21 cellular contexts compared by ENCODE assay signal in the genomic region with DNA sequence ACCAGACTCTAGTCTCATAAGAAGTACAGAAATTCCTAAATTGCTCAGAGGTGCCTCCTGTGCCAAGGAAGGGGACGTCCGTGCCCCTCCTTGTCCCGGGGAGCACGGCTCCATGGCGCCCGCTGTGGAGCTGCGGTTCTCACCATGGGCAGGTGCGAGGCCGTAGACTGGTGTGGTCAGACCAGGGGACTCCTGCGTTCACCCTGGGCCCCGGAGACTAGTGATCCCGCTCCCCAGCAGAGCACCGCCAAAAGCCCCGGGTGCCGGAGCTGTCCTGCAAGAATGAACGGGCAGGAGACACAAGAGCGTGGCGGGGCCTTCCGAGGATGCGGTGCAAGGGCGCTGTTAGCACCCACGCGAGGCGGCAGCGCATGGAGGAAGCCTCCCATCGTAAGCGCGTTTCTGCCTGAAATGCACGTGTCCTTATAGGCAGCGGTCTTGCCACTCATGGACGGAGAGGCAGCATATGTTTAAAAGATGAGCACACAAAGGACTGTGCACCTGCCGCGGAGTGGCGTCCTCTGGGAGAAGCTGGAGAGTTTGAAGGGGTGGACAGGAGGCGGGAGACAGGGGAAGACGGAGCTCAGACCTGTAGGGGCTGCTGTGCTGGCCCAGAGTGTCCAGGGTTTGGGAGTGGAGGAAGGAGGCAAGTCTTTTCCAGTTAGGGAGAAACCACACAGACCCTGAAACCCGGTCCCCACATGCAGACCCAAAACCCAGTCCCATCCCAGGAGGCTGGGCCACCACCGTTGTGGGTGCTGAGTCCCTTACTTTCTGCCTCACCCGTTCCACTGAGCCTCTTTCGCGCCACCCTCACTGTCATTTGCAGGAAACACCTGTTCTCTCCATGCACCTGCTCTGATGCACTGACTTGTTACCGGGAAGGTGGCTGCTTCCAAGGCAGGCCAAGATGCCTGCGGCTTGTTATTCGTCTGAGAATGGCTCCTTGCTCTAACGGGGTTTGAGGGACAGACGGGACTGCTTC. TPM values are rescaled to one million over a fixed set of nuclear protein-coding genes. Genes with fewer than 3 reads are reported as not detected.
DNase-seq lines count a peak whose midpoint lies in the region; ATAC-seq, FAIRE-seq and TF ChIP-seq lines count a peak whose summit lies in the region.
"Had no signal": no experiment of that assay in that cellular context is flagged by ENCODE, and none has a peak within 500 bp of the region (broad histone marks: within the 10 kb centered on the region; RNA-seq: fewer than 3 reads in every experiment).

No MANE protein-coding gene starts in this region.

- intact Hi-C loops in upper lobe of right lung (cut with DNase I), result no loop called here

- H3K4me3 Mint-ChIP-seq in astrocyte (ENCODE audit: unreplicated experiment), result no peak overlapping the region
- H3K4me3 Mint-ChIP-seq: activated CD8-positive, alpha-beta T cell treated with anti-CD3 and anti-CD28 coated beads for 36 hours; activated naive CD8-positive, alpha-beta T cell treated with anti-CD3 and anti-CD28 coated beads, Interleukin-2, amount 10 ng/mL, durations not matched to agents 7 days and 5 days; activated T-cell treated with anti-CD3 and anti-CD28 coated beads, Interleukin-2, amount 50 U/mL, for 72 hours; T-helper 17 cell had no signal

- H3K4me1 Mint-ChIP-seq in astrocyte (ENCODE audit: low read depth, unreplicated experiment), result peaks cover 16% of the 10 kb centered on the region
- H3K4me1 Mint-ChIP-seq: H9 had no signal

- H3K4me1 ChIP-seq in astrocyte (ENCODE audit: insufficient read depth, low read length) (peaks cover 9% of the 10 kb centered on the region), upper lobe of right lung (peaks cover 16% of the 10 kb centered on the region)
- H3K4me1 ChIP-seq: foreskin keratinocyte, psoas muscle had no signal

- no peak overlapping the region for H3K4me3 ChIP-seq in astrocyte (ENCODE audit: insufficient read depth, low read depth, low read length)
- H3K4me3 ChIP-seq in upper lobe of right lung, result no peak overlapping the region
- H3K4me3 ChIP-seq: psoas muscle, SJSA1 had no signal

- peaks cover 2% of the 10 kb centered on the region for H3K36me3 Mint-ChIP-seq in astrocyte (ENCODE audit: low read depth, unreplicated experiment)
- H3K36me3 Mint-ChIP-seq: activated naive CD8-positive, alpha-beta T cell treated with anti-CD3 and anti-CD28 coated beads, Interleukin-2, amount 10 ng/mL, durations not matched to agents 7 days and 5 days had no signal

- FAIRE-seq in astrocyte (lab: Jason Lieb, UNC), result no peak

- peaks cover 7% of the 10 kb centered on the region for H3K9me3 Mint-ChIP-seq in astrocyte (ENCODE audit: unreplicated experiment)
- H3K9me3 Mint-ChIP-seq: activated CD8-positive, alpha-beta T cell treated with anti-CD3 and anti-CD28 coated beads for 36 hours; activated naive CD8-positive, alpha-beta T cell treated with anti-CD3 and anti-CD28 coated beads, Interleukin-2, amount 10 ng/mL, durations not matched to agents 7 days and 5 days; activated T-cell treated with anti-CD3 and anti-CD28 coated beads, Interleukin-2, amount 50 U/mL, for 72 hours had no signal

- no peak for TF ChIP-seq CTCF in astrocyte (IDR thresholded peaks at IDR 0.05; ENCODE audit: insufficient read depth, low read depth, low read length)
- no peak for TF ChIP-seq CTCF in upper lobe of right lung (IDR thresholded peaks at IDR 0.05)

- H3K9ac ChIP-seq in astrocyte (ENCODE audit: low read length), result no peak overlapping the region

- H3K27ac Mint-ChIP-seq in astrocyte (ENCODE audit: unreplicated experiment), result peak overlapping the region; percentile 81
- H3K27ac Mint-ChIP-seq: activated CD8-positive, alpha-beta T cell treated with anti-CD3 and anti-CD28 coated beads for 36 hours; activated naive CD8-positive, alpha-beta T cell treated with anti-CD3 and anti-CD28 coated beads, Interleukin-2, amount 10 ng/mL, durations not matched to agents 7 days and 5 days; activated T-cell treated with anti-CD3 and anti-CD28 coated beads, Interleukin-2, amount 50 U/mL, for 72 hours; H9; nephron progenitor cell; T-helper 17 cell had no signal

- no peak overlapping the region for H3K27ac ChIP-seq in astrocyte (ENCODE audit: low read depth, low read length)
- H3K27ac ChIP-seq in upper lobe of right lung, result no peak overlapping the region
- H3K27ac ChIP-seq: foreskin keratinocyte, psoas muscle, SJSA1 had no signal

- H3K36me3 ChIP-seq in astrocyte (ENCODE audit: insufficient read depth, low read length) (no peaks in the 10 kb centered on the region), upper lobe of right lung (no peaks in the 10 kb centered on the region)
- H3K36me3 ChIP-seq: SJSA1 had no signal

- no peak for ATAC-seq in upper lobe of right lung
- ATAC-seq in HG03571 (IDR thresholded peaks at IDR 0.05; ENCODE audit: unreplicated experiment), result no peak
- ATAC-seq: activated CD8-positive, alpha-beta T cell treated with anti-CD3 and anti-CD28 coated beads for 36 hours; activated T-cell treated with anti-CD3 and anti-CD28 coated beads, Interleukin-2, amount 50 U/mL, for 72 hours; T-helper 17 cell had no signal

- H3K27me3 Mint-ChIP-seq in astrocyte (ENCODE audit: low read depth, unreplicated experiment), result peaks cover 34% of the 10 kb centered on the region

- no peaks in the 10 kb centered on the region for H3K79me2 ChIP-seq in astrocyte (ENCODE audit: insufficient read depth, low read length)

- H3K9me3 ChIP-seq in astrocyte (ENCODE audit: insufficient read depth, low read depth, low read length) (peaks cover 4% of the 10 kb centered on the region), upper lobe of right lung (no peaks in the 10 kb centered on the region)
- H3K9me3 ChIP-seq: psoas muscle had no signal

- H4K20me1 ChIP-seq in astrocyte (ENCODE audit: insufficient read depth, low read length), result no peaks in the 10 kb centered on the region

- peak; percentile 48 to 70 for DNase-seq in NCI-H524 (lab: John Stamatoyannopoulos, UW)
- no peak for DNase-seq in NCI-H524 treated with DMSO at 0.1 percent for 48 hours (lab: John Stamatoyannopoulos, UW)
- peak; percentile 83 for DNase-seq in NCI-H2107 treated with DMSO at 0.1 percent for 48 hours (lab: John Stamatoyannopoulos, UW; ENCODE audit: unreplicated experiment)
- DNase-seq in astrocyte (ENCODE audit: low read depth), result no peak
- DNase-seq in upper lobe of right lung, result peak; percentile 60
- DNase-seq in retina, result no peak
- DNase-seq in medulla oblongata (ENCODE audit: extremely low spot score), result no peak
- DNase-seq: activated CD8-positive, alpha-beta T cell treated with anti-CD3 and anti-CD28 coated beads for 36 hours; activated naive CD8-positive, alpha-beta T cell treated with anti-CD3 and anti-CD28 coated beads, Interleukin-2, amount 10 ng/mL, durations not matched to agents 7 days and 5 days; activated T-cell treated with anti-CD3 and anti-CD28 coated beads, Interleukin-2, amount 50 U/mL, for 72 hours; dermis blood vessel endothelial cell; foreskin keratinocyte; H9; midbrain; NCI-H446; nephron progenitor cell; psoas muscle; T-helper 17 cell had no signal

- H2AFZ ChIP-seq in astrocyte (ENCODE audit: low read depth, low read length), result no peak overlapping the region

- peaks cover 20% of the 10 kb centered on the region for H3K27me3 ChIP-seq in astrocyte (ENCODE audit: insufficient read depth, low read length)
- H3K27me3 ChIP-seq in upper lobe of right lung, result peaks cover 57% of the 10 kb centered on the region

- H3K4me2 ChIP-seq in astrocyte (ENCODE audit: low read length), result no peak overlapping the region

RNA-seq across cellular contexts. Expression of gene KCNG2, which starts 7.5 kb away (rescaled TPM):
- 0.16 TPM in 1 of 2 replicates, not detected in the other for total RNA-seq in astrocyte
- total RNA-seq in upper lobe of right lung, result 0.46 TPM
- total RNA-seq: A172; activated CD8-positive, alpha-beta T cell treated with anti-CD3 and anti-CD28 coated beads for 36 hours; activated naive CD8-positive, alpha-beta T cell treated with anti-CD3 and anti-CD28 coated beads, Interleukin-2, amount 10 ng/mL, durations not matched to agents 7 days and 5 days; activated T-cell treated with anti-CD3 and anti-CD28 coated beads, Interleukin-2, amount 50 U/mL, for 72 hours; foreskin keratinocyte; SJSA1; T-helper 17 cell had no signal

Comparison
In these comparisons a context has a peak if more than half of its experiments do, and no peak if none do; other contexts are left out.
1. DNase-seq: peak in NCI-H524 (2 of 2), NCI-H2107 treated with DMSO at 0.1 percent for 48 hours (single experiment) and upper lobe of right lung (single experiment); none in NCI-H524 treated with DMSO at 0.1 percent for 48 hours (single experiment), astrocyte (single experiment), retina (single experiment) and medulla oblongata (single experiment).